20 cellular contexts compared by ENCODE assay signal in genomic region chr13:75460644-75461043, GRCh38.
"Had no signal": no experiment of that assay in that cellular context is flagged by ENCODE, and none has a peak within 500 bp of the region (broad histone marks: within the 10 kb centered on the region; RNA-seq: fewer than 3 reads in every experiment).

No MANE protein-coding gene starts in this region.

- H3K4me3 ChIP-seq: K562, SJSA1, SK-N-MC had no signal

- H3K9ac ChIP-seq: KMS-11 had no signal

- H3K9me3 ChIP-seq: SJSA1 had no signal

- ATAC-seq: K562 had no signal

- H3K27ac ChIP-seq: KMS-11, SJSA1, SK-N-MC had no signal

- H3K27me3 ChIP-seq: SJSA1 had no signal

- H3K36me3 ChIP-seq: SJSA1 had no signal

- DNase-seq: Kasumi-1, MM.1S, NCI-H1092 treated with DMSO at 0.1 percent for 48 hours, NCI-H1436, NCI-H187, NCI-H2029, NCI-H2081 treated with DMSO at 0.1 percent for 48 hours, NCI-H2171, NCI-H226, NCI-H446, NCI-H510A, NCI-H524 treated with DMSO at 0.1 percent for 48 hours, NCI-H69, NCI-H774, RPMI8226, SIG-M5 had no signal

- H3K4me2 ChIP-seq: KMS-11 had no signal

- H3K4me1 ChIP-seq: SJSA1 had no signal
